Comparison of ENCODE assay signal across 12 cellular contexts in the genomic region with DNA sequence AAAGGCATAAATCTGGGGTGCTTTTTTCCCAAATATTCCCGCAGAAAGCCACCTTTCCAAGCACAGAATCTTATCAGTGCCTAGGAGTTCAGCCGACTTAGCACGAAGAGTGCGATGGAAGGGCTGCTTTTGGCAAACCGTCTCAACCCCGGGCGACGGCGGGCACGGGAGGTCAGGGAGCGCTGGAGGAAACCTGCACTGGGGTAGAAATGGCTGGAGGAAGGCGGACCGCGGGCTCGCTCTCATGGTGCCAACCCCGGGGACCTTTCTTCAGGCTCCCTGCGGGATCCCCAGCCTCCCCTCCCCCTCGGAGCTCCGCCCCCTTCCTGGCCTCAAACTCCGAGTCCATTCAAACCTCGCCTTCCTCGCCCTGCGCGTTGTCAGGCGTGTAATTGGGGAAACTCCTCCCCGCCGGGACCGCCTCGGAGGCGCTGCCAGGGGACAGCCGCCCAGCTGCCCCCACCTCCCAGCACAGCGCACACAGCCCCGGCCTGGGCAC. TPM values are rescaled to one million over a fixed set of nuclear protein-coding genes. Genes with fewer than 3 reads are reported as not detected.
DNase-seq lines count a peak whose midpoint lies in the region; ATAC-seq and TF ChIP-seq lines count a peak whose summit lies in the region.
"Had no signal": no experiment of that assay in that cellular context is flagged by ENCODE, and none has a peak within 500 bp of the region (broad histone marks: within the 10 kb centered on the region; RNA-seq: fewer than 3 reads in every experiment).

A gene (plus strand): TSS at position 470 of the 499 bp plus-strand sequence.

- H3K4me3 ChIP-seq in HUES64 (ENCODE audit: low read length) (peak within 1 kb of the TSS; percentile 64), neural cell (ENCODE audit: low read length) (peak within 1 kb of the TSS; percentile 70), mucosa of descending colon (no peak within 1 kb of the TSS)
- H3K4me3 ChIP-seq in CD8-positive, alpha-beta memory T cell (ENCODE audit: low read length), result no peak within 1 kb of the TSS

- H3K9ac ChIP-seq in HUES64 (ENCODE audit: low read depth, low read length) (no peak within 1 kb of the TSS; the same call in 1 of the 2 replicates), neural cell (ENCODE audit: low read length) (peak within 1 kb of the TSS; percentile 47)

- intact Hi-C loops in mucosa of descending colon (cut with DNase I, micrococcal nuclease), result no loop called here

- peak within 1 kb of the TSS in 1 of 8 donors; percentile 38 for H3K27ac Mint-ChIP-seq in CD8-positive, alpha-beta memory T cell
- H3K27ac Mint-ChIP-seq: CD4-positive, alpha-beta memory T cell had no signal

- H3K9me2 ChIP-seq in neural cell (ENCODE audit: insufficient read depth, low read length), result no peaks in the 10 kb centered on the region

- H3K4me2 ChIP-seq in neural cell (ENCODE audit: low read length), result no peak within 1 kb of the TSS

- peaks cover 5 to 9% of the 10 kb centered on the region in 2 donors for H3K27me3 Mint-ChIP-seq in CD8-positive, alpha-beta memory T cell
- H3K27me3 Mint-ChIP-seq: central memory CD8-positive, alpha-beta T cell had no signal

- TF ChIP-seq CTCF in neural cell (IDR thresholded peaks at IDR 0.05; ENCODE audit: poor library complexity, severe bottlenecking) (no peak), mucosa of descending colon (IDR thresholded peaks at IDR 0.05) (no peak)

- peaks cover 0 to 12% (median 9%) of the 10 kb centered on the region in 5 donors for H3K9me3 Mint-ChIP-seq in CD8-positive, alpha-beta memory T cell
- H3K9me3 Mint-ChIP-seq: activated T-cell treated with anti-CD3 and anti-CD28 coated beads, Interleukin-2, amount 50 U/mL, for 4 hours; central memory CD8-positive, alpha-beta T cell had no signal

- no peaks in the 10 kb centered on the region for H3K36me3 Mint-ChIP-seq in CD8-positive, alpha-beta memory T cell
- H3K36me3 Mint-ChIP-seq: CD4-positive, alpha-beta memory T cell had no signal

- no peaks in the 10 kb centered on the region for H3K79me2 ChIP-seq in neural cell (replicated peaks; ENCODE audit: insufficient read depth, low read length)

- H3K27me3 ChIP-seq in HUES64 (ENCODE audit: insufficient read depth, low read length), result peaks cover 79% of the 10 kb centered on the region
- H3K27me3 ChIP-seq in neural cell (ENCODE audit: insufficient read depth, low read depth, low read length), result peaks cover 19% of the 10 kb centered on the region
- no peaks in the 10 kb centered on the region for H3K27me3 ChIP-seq in CD8-positive, alpha-beta memory T cell (ENCODE audit: insufficient read depth, low read length, poor library complexity, severe bottlenecking)

- H3K27ac ChIP-seq in HUES64 (ENCODE audit: low read depth, low read length) (no peak within 1 kb of the TSS), cingulate gyrus (ENCODE audit: low read depth, low read length) (peak within 1 kb of the TSS; percentile 29), neural cell (ENCODE audit: low read length) (no peak within 1 kb of the TSS)
- no peak within 1 kb of the TSS for H3K27ac ChIP-seq in CD8-positive, alpha-beta memory T cell (ENCODE audit: low read depth, low read length)

- no peak within 1 kb of the TSS for H3K4me3 Mint-ChIP-seq in CD8-positive, alpha-beta memory T cell
- H3K4me3 Mint-ChIP-seq: activated T-cell treated with anti-CD3 and anti-CD28 coated beads, Interleukin-2, amount 50 U/mL, for 4 hours; central memory CD8-positive, alpha-beta T cell had no signal

- CTCF ChIA-PET in CD8-positive, alpha-beta memory T cell (lab: Charles Lee), result no interaction called here

- TF ChIP-seq RAD21 in neural cell (conservative IDR thresholded peaks at IDR 0.05), result no peak

- H3K36me3 ChIP-seq in HUES64 (ENCODE audit: insufficient read depth, low read length) (no peaks in the 10 kb centered on the region), neural cell (ENCODE audit: insufficient read depth, low read length) (no peaks in the 10 kb centered on the region), mucosa of descending colon (ENCODE audit: low read depth) (no peaks in the 10 kb centered on the region)
- no peaks in the 10 kb centered on the region for H3K36me3 ChIP-seq in CD8-positive, alpha-beta memory T cell (ENCODE audit: insufficient read depth, low read length)

- H3K9me3 ChIP-seq in HUES64 (ENCODE audit: insufficient read depth, low read depth, low read length) (no peaks in the 10 kb centered on the region), neural cell (ENCODE audit: low read length) (no peaks in the 10 kb centered on the region), mucosa of descending colon (peaks cover 34% of the 10 kb centered on the region)
- H3K9me3 ChIP-seq in CD8-positive, alpha-beta memory T cell (ENCODE audit: low read length), result no peaks in the 10 kb centered on the region

- no peaks in the 10 kb centered on the region for H4K20me1 ChIP-seq in neural cell (ENCODE audit: insufficient read depth)

- H2AFZ ChIP-seq in neural cell (ENCODE audit: low read depth, low read length), result peak within 1 kb of the TSS; percentile 16

- H3K4me1 Mint-ChIP-seq in CD8-positive, alpha-beta memory T cell, result no peaks in the 10 kb centered on the region
- H3K4me1 Mint-ChIP-seq: CD4-positive, alpha-beta memory T cell; central memory CD8-positive, alpha-beta T cell had no signal

- H3K4me1 ChIP-seq in HUES64 (ENCODE audit: insufficient read depth, low read length), result peaks cover 12% of the 10 kb centered on the region; the same call in 1 of the 2 replicates
- no peaks in the 10 kb centered on the region for H3K4me1 ChIP-seq in CD8-positive, alpha-beta memory T cell (ENCODE audit: insufficient read depth, low read length)
- no peaks in the 10 kb centered on the region for H3K4me1 ChIP-seq in mucosa of descending colon (ENCODE audit: low read depth)

- WGBS in HUES64, result under 1% methylated on average over 33 of the region's 33 CpGs

- ATAC-seq in mucosa of descending colon (no peak), HG02759 (IDR thresholded peaks at IDR 0.05; ENCODE audit: unreplicated experiment) (no peak)

- no peak for TF ChIP-seq EP300 in neural cell (conservative IDR thresholded peaks at IDR 0.05; ENCODE audit: poor library complexity, severe bottlenecking)

- no peaks in the 10 kb centered on the region for H3F3A ChIP-seq in neural cell (ENCODE audit: insufficient read depth, low read length, poor library complexity, severe bottlenecking)

- DNase-seq in COLO668 (lab: John Stamatoyannopoulos, UW; ENCODE audit: unreplicated experiment), result peak; percentile 40
- DNase-seq in CD8-positive, alpha-beta memory T cell, result no peak
- no peak for DNase-seq in mucosa of descending colon
- DNase-seq in activated CD4-positive, alpha-beta T cell treated with anti-CD3 and anti-CD28 coated beads for 4 hours, result no peak
- DNase-seq: activated T-cell treated with anti-CD3 and anti-CD28 coated beads, Interleukin-2, amount 50 U/mL, for 4 hours; CD4-positive, alpha-beta memory T cell; KG1 had no signal

- POLR2A ChIA-PET in CD8-positive, alpha-beta memory T cell (lab: Charles Lee), result no interaction called here

TF ChIP-seq in neural cell, 6 proteins besides CTCF, POLR2A, EP300 and RAD21:
- TF ChIP-seq, protein P1, sequence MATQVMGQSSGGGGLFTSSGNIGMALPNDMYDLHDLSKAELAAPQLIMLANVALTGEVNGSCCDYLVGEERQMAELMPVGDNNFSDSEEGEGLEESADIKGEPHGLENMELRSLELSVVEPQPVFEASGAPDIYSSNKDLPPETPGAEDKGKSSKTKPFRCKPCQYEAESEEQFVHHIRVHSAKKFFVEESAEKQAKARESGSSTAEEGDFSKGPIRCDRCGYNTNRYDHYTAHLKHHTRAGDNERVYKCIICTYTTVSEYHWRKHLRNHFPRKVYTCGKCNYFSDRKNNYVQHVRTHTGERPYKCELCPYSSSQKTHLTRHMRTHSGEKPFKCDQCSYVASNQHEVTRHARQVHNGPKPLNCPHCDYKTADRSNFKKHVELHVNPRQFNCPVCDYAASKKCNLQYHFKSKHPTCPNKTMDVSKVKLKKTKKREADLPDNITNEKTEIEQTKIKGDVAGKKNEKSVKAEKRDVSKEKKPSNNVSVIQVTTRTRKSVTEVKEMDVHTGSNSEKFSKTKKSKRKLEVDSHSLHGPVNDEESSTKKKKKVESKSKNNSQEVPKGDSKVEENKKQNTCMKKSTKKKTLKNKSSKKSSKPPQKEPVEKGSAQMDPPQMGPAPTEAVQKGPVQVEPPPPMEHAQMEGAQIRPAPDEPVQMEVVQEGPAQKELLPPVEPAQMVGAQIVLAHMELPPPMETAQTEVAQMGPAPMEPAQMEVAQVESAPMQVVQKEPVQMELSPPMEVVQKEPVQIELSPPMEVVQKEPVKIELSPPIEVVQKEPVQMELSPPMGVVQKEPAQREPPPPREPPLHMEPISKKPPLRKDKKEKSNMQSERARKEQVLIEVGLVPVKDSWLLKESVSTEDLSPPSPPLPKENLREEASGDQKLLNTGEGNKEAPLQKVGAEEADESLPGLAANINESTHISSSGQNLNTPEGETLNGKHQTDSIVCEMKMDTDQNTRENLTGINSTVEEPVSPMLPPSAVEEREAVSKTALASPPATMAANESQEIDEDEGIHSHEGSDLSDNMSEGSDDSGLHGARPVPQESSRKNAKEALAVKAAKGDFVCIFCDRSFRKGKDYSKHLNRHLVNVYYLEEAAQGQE (IDR thresholded peaks at IDR 0.05; ENCODE audit: borderline replicate concordance), result no peak
- TF ChIP-seq SMC3 (conservative IDR thresholded peaks at IDR 0.05; ENCODE audit: poor library complexity), result no peak
- no peak for TF ChIP-seq MXI1 (conservative IDR thresholded peaks at IDR 0.05; ENCODE audit: poor library complexity, severe bottlenecking)
- no peak for TF ChIP-seq TAF1 (IDR thresholded peaks at IDR 0.05; ENCODE audit: low read depth)
- TF ChIP-seq POLR2AphosphoS5 (IDR thresholded peaks at IDR 0.05), result no peak
- TF ChIP-seq EZH2 (IDR thresholded peaks at IDR 0.05; ENCODE audit: borderline replicate concordance, insufficient read depth, low read length, poor library complexity, severe bottlenecking), result no peak

RNA-seq across cellular contexts. Expression of the gene that starts here (rescaled TPM):
- 1.00 TPM for polyA plus RNA-seq in HUES64 (2013, experiment 1 of 2)
- 0.95 TPM for polyA plus RNA-seq in HUES64 (2013, experiment 2 of 2)
- 0.80 and 1.2 TPM in 2 replicates for polyA plus RNA-seq in neural cell
- 5.7 and 7.1 TPM in 2 replicates for polyA minus RNA-seq in neural cell
- not detected for total RNA-seq in CD8-positive, alpha-beta memory T cell
- not detected for polyA plus RNA-seq in CD8-positive, alpha-beta memory T cell
- total RNA-seq in mucosa of descending colon, result under 1 TPM in 1 of 3 donors, not detected in 2; 0.03 TPM
- total RNA-seq: activated T-cell treated with anti-CD3 and anti-CD28 coated beads, Interleukin-2, amount 50 U/mL, for 4 hours; CD4-positive, alpha-beta memory T cell had no signal
- polyA plus RNA-seq: CD4-positive, alpha-beta memory T cell had no signal

Comparison
In these comparisons a context has a peak if more than half of its experiments do, and no peak if none do; other contexts are left out.
1. H3K4me3 ChIP-seq: peak in HUES64 (single experiment) and neural cell (single experiment); none in CD8-positive, alpha-beta memory T cell (single experiment) and mucosa of descending colon (single experiment).